ENCODE assay signal across 11 cellular contexts in the genomic region with DNA sequence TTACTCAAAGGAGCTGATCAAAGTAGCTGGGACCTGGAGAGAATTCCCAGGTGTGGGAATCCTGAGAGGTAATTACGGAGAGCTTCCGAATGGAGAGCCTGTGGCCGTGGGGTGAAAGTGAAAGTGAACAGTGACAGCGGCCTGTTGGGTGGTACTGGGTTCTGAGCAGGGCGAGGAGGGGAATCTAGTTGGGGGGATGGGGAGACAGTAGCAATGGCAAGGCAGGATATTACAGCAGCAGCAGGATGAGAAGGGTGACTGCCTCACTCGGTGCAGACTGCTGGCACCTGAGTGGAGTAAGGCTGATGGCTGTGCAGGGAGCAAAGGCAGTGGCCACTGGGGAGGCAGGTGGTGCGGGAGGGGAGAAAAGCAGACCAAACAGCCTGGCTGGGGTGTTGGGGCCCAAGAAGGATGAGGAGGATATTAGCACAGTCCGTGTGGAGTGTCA.
A peak's percentile ranks its signal among the peaks of the same experiment; 100 is the strongest.
DNase-seq lines count a peak whose midpoint lies in the region; ATAC-seq, FAIRE-seq and TF ChIP-seq lines count a peak whose summit lies in the region.
"Had no signal": no experiment of that assay in that cellular context is flagged by ENCODE, and none has a peak within 500 bp of the region (broad histone marks: within the 10 kb centered on the region; RNA-seq: fewer than 3 reads in every experiment).

No MANE protein-coding gene starts in this region.

- ATAC-seq in activated naive CD4-positive, alpha-beta T cell treated with anti-CD3 and anti-CD28 coated beads, Interleukin-2, amount 50 U/mL, for 72 hours, result peak in 1 of 2 donors; percentile 16
- ATAC-seq in naive B cell (ENCODE audit: low read depth in 2 of 2) (peak; percentile 13 to 22), GM18909 (IDR thresholded peaks at IDR 0.05; ENCODE audit: poor library complexity, unreplicated experiment) (no peak), HG03342 (IDR thresholded peaks at IDR 0.05; ENCODE audit: unreplicated experiment) (no peak)

- DNase-seq in GM12891 (ENCODE audit: insufficient read length, low spot score) (no peak), naive B cell (no peak), epidermal melanocyte (ENCODE audit: insufficient read length, low spot score) (no peak), NK-92 (lab: John Stamatoyannopoulos, UW; ENCODE audit: unreplicated experiment) (no peak)
- DNase-seq in activated naive CD4-positive, alpha-beta T cell treated with anti-CD3 and anti-CD28 coated beads, Interleukin-2, amount 50 U/mL, for 72 hours (ENCODE audit: low spot score in 2 of 2), result no peak
- DNase-seq: WERI-Rb-1 had no signal

- no peaks in the 10 kb centered on the region for H4K20me1 ChIP-seq in BLaER1 treated with 17β-estradiol and CSF1 and Interleukin-3, amounts not matched to agents 10 nM and 100 nM

- H3K36me3 Mint-ChIP-seq in activated naive CD4-positive, alpha-beta T cell treated with anti-CD3 and anti-CD28 coated beads, Interleukin-2, amount 50 U/mL, for 72 hours, result no peaks in the 10 kb centered on the region
- H3K36me3 Mint-ChIP-seq in naive B cell, result peaks cover 4 to 5% of the 10 kb centered on the region in 2 donors

- 0 out of 22 replicates have a peak, but pooled peaks cover 0 to 6% (median 0%) of the 10 kb centered on the region in 11 experiments for H3K9me3 ChIP-seq in BLaER1 treated with 17β-estradiol and CSF1 and Interleukin-3, amounts not matched to agents 10 nM and 100 nM (replicated peaks in 1 of 11)

- H3K9me3 Mint-ChIP-seq in activated naive CD4-positive, alpha-beta T cell treated with anti-CD3 and anti-CD28 coated beads, Interleukin-2, amount 50 U/mL, for 72 hours, result no peaks in the 10 kb centered on the region
- peaks cover 0 to 1% (median 0%) of the 10 kb centered on the region in 7 donors for H3K9me3 Mint-ChIP-seq in naive B cell
- H3K9me3 Mint-ChIP-seq: brain had no signal

- peaks cover 29 to 60% (median 43%) of the 10 kb centered on the region in 3 donors for H3K4me1 Mint-ChIP-seq in naive B cell
- H3K4me1 Mint-ChIP-seq: brain had no signal

- peak overlapping the region; percentile 79 to 94 (median 87) for H3K4me2 ChIP-seq in BLaER1 treated with 17β-estradiol and CSF1 and Interleukin-3, amounts not matched to agents 10 nM and 100 nM

- H3K27ac ChIP-seq in BLaER1 treated with 17β-estradiol and CSF1 and Interleukin-3, amounts not matched to agents 10 nM and 100 nM, result peak overlapping the region in 7 of 11 experiments; percentile 7 to 58 (median 45); a peak in 9 of 22 replicates
- H3K27ac ChIP-seq: WERI-Rb-1 had no signal

- H3K9ac ChIP-seq in BLaER1 treated with 17β-estradiol and CSF1 and Interleukin-3, amounts not matched to agents 10 nM and 100 nM, result peak overlapping the region in 9 of 11 experiments; percentile 1 to 66 (median 36); a peak in 13 of 22 replicates

- peak overlapping the region in 9 of 10 experiments; percentile 9 to 50 (median 19); a peak in 10 of 20 replicates for H3K4me3 ChIP-seq in BLaER1 treated with 17β-estradiol and CSF1 and Interleukin-3, amounts not matched to agents 10 nM and 100 nM

- peaks cover 38 to 56% (median 47%) of the 10 kb centered on the region in 10 experiments for H3K4me1 ChIP-seq in BLaER1 treated with 17β-estradiol and CSF1 and Interleukin-3, amounts not matched to agents 10 nM and 100 nM

- H3K4me3 Mint-ChIP-seq in naive B cell, result peak overlapping the region; percentile 82 to 98 (median 90)
- H3K4me3 Mint-ChIP-seq: brain had no signal

- TF ChIP-seq POLR2A in GM12891 (IDR thresholded peaks at IDR 0.05; ENCODE audit: low read depth, low read length), result peak; percentile 45; the same call in 1 of the 2 replicates

- H3K27me3 Mint-ChIP-seq in naive B cell, result no peaks in the 10 kb centered on the region

- H3K36me3 ChIP-seq in BLaER1 treated with 17β-estradiol and CSF1 and Interleukin-3, amounts not matched to agents 10 nM and 100 nM, result no peaks in the 10 kb centered on the region

- no peaks in the 10 kb centered on the region for H3K27me3 ChIP-seq in BLaER1 treated with 17β-estradiol and CSF1 and Interleukin-3, amounts not matched to agents 10 nM and 100 nM

- H3K27ac Mint-ChIP-seq in activated naive CD4-positive, alpha-beta T cell treated with anti-CD3 and anti-CD28 coated beads, Interleukin-2, amount 50 U/mL, for 72 hours, result peak overlapping the region; percentile 25
- H3K27ac Mint-ChIP-seq in naive B cell, result peak overlapping the region; percentile 74 to 98 (median 97)
- H3K27ac Mint-ChIP-seq: brain had no signal

- peak; percentile 89 for FAIRE-seq in GM12891 (lab: Jason Lieb, UNC)
- FAIRE-seq: frontal cortex had no signal

TF ChIP-seq in GM12891, 5 proteins besides CTCF, POLR2A, EP300 and RAD21:
- 0 out of 2 replicates have a peak, but pooled peaks have one; percentile 48 for TF ChIP-seq POLR2AphosphoS5 (IDR thresholded peaks at IDR 0.05; ENCODE audit: low read depth, low read length)
- TF ChIP-seq POU2F2 (IDR thresholded peaks at IDR 0.05; ENCODE audit: low read depth, low read length), result no peak
TF ChIP-seq in GM12891: peak in this region for 1.

Comparison
In these comparisons a context has a peak if more than half of its experiments do, and no peak if none do; other contexts are left out.
1. ATAC-seq: peak in naive B cell (2 of 2); none in GM18909 (single experiment) and HG03342 (single experiment).